26 cellular contexts compared by ENCODE assay signal in the genomic region with DNA sequence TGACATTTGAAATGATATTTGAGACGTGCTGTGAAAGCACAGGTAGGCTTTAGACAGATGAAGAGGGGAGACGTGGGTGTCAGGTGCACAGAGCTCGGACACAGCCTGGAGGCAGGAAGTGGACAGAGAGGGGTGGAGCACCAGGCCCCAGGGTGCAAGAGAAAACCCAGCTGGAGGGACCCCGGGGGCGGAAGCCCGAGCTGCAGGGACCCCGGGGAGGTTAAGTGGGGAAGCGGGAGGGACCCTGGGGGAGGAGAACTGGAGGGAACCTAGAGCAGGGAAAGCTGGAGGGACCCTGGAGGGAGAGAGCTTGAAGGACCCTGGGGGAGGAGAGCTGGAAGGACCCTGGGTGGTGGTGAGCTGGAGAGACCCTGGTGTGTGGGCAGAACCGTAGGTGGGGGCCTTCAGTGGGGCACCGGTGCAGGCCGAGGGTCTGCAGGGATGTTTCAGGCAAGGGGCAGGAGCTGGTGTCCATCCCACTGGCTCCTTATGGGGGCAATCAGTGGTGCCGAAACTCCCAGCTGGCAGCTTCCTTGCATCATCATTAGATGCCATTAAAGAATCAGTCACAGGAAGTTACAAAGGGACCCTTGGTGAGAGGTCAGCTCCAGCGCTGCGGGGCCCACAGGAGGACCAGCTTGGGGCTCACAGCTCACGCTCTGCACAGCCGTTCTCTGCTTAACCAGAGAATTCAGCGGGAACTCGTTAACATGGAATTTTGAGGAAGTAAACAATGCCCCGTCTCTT.
DNase-seq lines count a peak whose midpoint lies in the region; ATAC-seq, FAIRE-seq and TF ChIP-seq lines count a peak whose summit lies in the region.
"Had no signal": no experiment of that assay in that cellular context is flagged by ENCODE, and none has a peak within 500 bp of the region (broad histone marks: within the 10 kb centered on the region; RNA-seq: fewer than 3 reads in every experiment).

No MANE protein-coding gene starts in this region.

- peaks cover 3 to 5% of the 10 kb centered on the region in 2 donors for H3K9me3 Mint-ChIP-seq in activated T-cell treated with anti-CD3 and anti-CD28 coated beads, Interleukin-2, amount 50 U/mL, for 72 hours

- no peaks in the 10 kb centered on the region for H3K27me3 Mint-ChIP-seq in activated T-cell treated with anti-CD3 and anti-CD28 coated beads, Interleukin-2, amount 50 U/mL, for 72 hours (ENCODE audit: low read depth)
- H3K27me3 Mint-ChIP-seq: activated CD8-positive, alpha-beta memory T cell treated with anti-CD3 and anti-CD28 coated beads, Interleukin-2, amount 10 ng/mL, durations not matched to agents 7 days and 5 days; stimulated activated naive CD8-positive, alpha-beta T cell treated with anti-CD3 and anti-CD28 coated beads, Interleukin-15, Interleukin-2, amounts not matched to agents 100 ng/mL and 50 ng/mL, for 24 hours had no signal

- 47% methylated on average over 19 of the region's 19 CpGs for WGBS in HepG2 (ENCODE audit: low lambda C conversion rate)

- H3K9ac ChIP-seq in HepG2 (ENCODE audit: insufficient read depth, low read depth, low read length): no peak overlapping the region
- H3K9ac ChIP-seq: SK-N-SH had no signal

- POLR2A ChIA-PET in OCI-LY7 (lab: Charles Lee) (interaction anchor here (0.6 to 3.6 kb wide), 7 partner anchors 13 to 167 kb away, joined by 3 to 18 read pairs (median 4); no protein-coding TSS in a partner anchor), HepG2 (lab: Yijun Ruan, JAX) (no interaction called here)

- H3K4me1 ChIP-seq in OCI-LY7 (ENCODE audit: insufficient read depth, low read length, poor library complexity, severe bottlenecking): peaks cover 53% of the 10 kb centered on the region
- no peaks in the 10 kb centered on the region for H3K4me1 ChIP-seq in HepG2 (ENCODE audit: insufficient read depth, low read length)
- H3K4me1 ChIP-seq: body of pancreas had no signal

- H3K4me2 ChIP-seq in OCI-LY7 (ENCODE audit: low read length): peak overlapping the region; percentile 37; the same call in 1 of the 2 replicates
- no peak overlapping the region for H3K4me2 ChIP-seq in HepG2 (ENCODE audit: low read depth, low read length)
- H3K4me2 ChIP-seq: hepatocyte, SK-N-SH had no signal

- no peak overlapping the region for H3K4me3 Mint-ChIP-seq in activated T-cell treated with anti-CD3 and anti-CD28 coated beads, Interleukin-2, amount 50 U/mL, for 72 hours
- H3K4me3 Mint-ChIP-seq: activated CD4-positive, alpha-beta T cell treated with anti-CD3 and anti-CD28 coated beads for 36 hours; activated CD8-positive, alpha-beta memory T cell treated with anti-CD3 and anti-CD28 coated beads, Interleukin-2, amount 10 ng/mL, durations not matched to agents 7 days and 5 days; activated T-helper 17 cell treated with anti-CD3 and anti-CD28 coated beads, Interleukin-2, amount 50 U/mL, for 72 hours; stimulated activated naive CD8-positive, alpha-beta T cell treated with anti-CD3 and anti-CD28 coated beads, Interleukin-15, Interleukin-2, amounts not matched to agents 100 ng/mL and 50 ng/mL, for 24 hours had no signal

- H3K4me3 ChIP-seq in OCI-LY7 (ENCODE audit: low read depth, low read length, poor library complexity, severe bottlenecking) (no peak overlapping the region), HepG2 (replicated peaks in 1 of 3; ENCODE audit: insufficient read depth in 1 of 3, low read depth in 2 of 3, low read length in 3 of 3) (no peak overlapping the region)
- H3K4me3 ChIP-seq: body of pancreas, GM12878, hepatocyte, lung had no signal

- DNase-seq in NCI-H1417 (lab: John Stamatoyannopoulos, UW) (peak in 2 of 3 experiments; percentile 12 to 31), NCI-H1417 treated with DMSO at 0.1 percent for 48 hours (lab: John Stamatoyannopoulos, UW) (no peak), OCI-LY7 (ENCODE audit: low spot score) (no peak), HepG2 (ENCODE audit: low spot score) (no peak), GM19239 (ENCODE audit: insufficient read length, low spot score) (no peak), KG1 (lab: John Stamatoyannopoulos, UW) (no peak)
- DNase-seq in activated T-cell treated with anti-CD3 and anti-CD28 coated beads, Interleukin-2, amount 50 U/mL, for 72 hours: no peak
- DNase-seq: 8988T; activated CD4-positive, alpha-beta T cell treated with anti-CD3 and anti-CD28 coated beads for 36 hours; activated CD8-positive, alpha-beta memory T cell treated with anti-CD3 and anti-CD28 coated beads, Interleukin-2, amount 10 ng/mL, durations not matched to agents 7 days and 5 days; body of pancreas; GF-D8; IMR-90; NCI-H526; SK-N-SH; trophoblast cell had no signal

- TF ChIP-seq CTCF in OCI-LY7 (conservative IDR thresholded peaks at IDR 0.05; ENCODE audit: low read length): no peak
- no peak for TF ChIP-seq CTCF in HepG2 (CRISPR knock-in tag; IDR thresholded peaks at IDR 0.05)

- peak overlapping the region; percentile 49; the same call in 1 of the 2 replicates for H2AFZ ChIP-seq in OCI-LY7 (ENCODE audit: low read length)
- H2AFZ ChIP-seq in HepG2 (ENCODE audit: low read length): no peak overlapping the region
- H2AFZ ChIP-seq: hepatocyte had no signal

- H3K36me3 ChIP-seq in OCI-LY7 (ENCODE audit: insufficient read depth, low read length) (no peaks in the 10 kb centered on the region), HepG2 (replicated peaks in 1 of 2; ENCODE audit: control insufficient read depth in 1 of 2, insufficient read depth in 2 of 2, low read length in 2 of 2) (no peaks in the 10 kb centered on the region)

- H3K4me1 Mint-ChIP-seq in activated T-cell treated with anti-CD3 and anti-CD28 coated beads, Interleukin-2, amount 50 U/mL, for 72 hours (ENCODE audit: low read depth): no peaks in the 10 kb centered on the region
- H3K4me1 Mint-ChIP-seq: activated CD4-positive, alpha-beta T cell treated with anti-CD3 and anti-CD28 coated beads for 36 hours; activated T-helper 17 cell treated with anti-CD3 and anti-CD28 coated beads, Interleukin-2, amount 50 U/mL, for 72 hours had no signal

- no peak overlapping the region for H3K27ac ChIP-seq in OCI-LY7 (ENCODE audit: low read depth, low read length, poor library complexity, severe bottlenecking)
- no peak overlapping the region for H3K27ac ChIP-seq in HepG2 (ENCODE audit: extremely low read length, insufficient read depth, low read length)
- H3K27ac ChIP-seq in temporal lobe (ENCODE audit: low read depth, low read length): peak overlapping the region; percentile 33
- H3K27ac ChIP-seq: body of pancreas, epithelial cell of prostate, hepatocyte, HL-60 had no signal

- in situ Hi-C loops in HepG2 (cut with HindIII; ENCODE audit: extremely low pct_ligation_motif_present, low pct_unique_long_range_greater_than_20kb): no loop called here

- ATAC-seq in HepG2: peak; percentile 42
- no peak for ATAC-seq in activated T-cell treated with anti-CD3 and anti-CD28 coated beads, Interleukin-2, amount 50 U/mL, for 72 hours (replicated peaks in 1 of 2)
- ATAC-seq: activated CD4-positive, alpha-beta T cell treated with anti-CD3 and anti-CD28 coated beads for 36 hours; activated CD8-positive, alpha-beta memory T cell treated with anti-CD3 and anti-CD28 coated beads, Interleukin-2, amount 10 ng/mL, durations not matched to agents 7 days and 5 days; activated T-helper 17 cell treated with anti-CD3 and anti-CD28 coated beads, Interleukin-2, amount 50 U/mL, for 72 hours; body of pancreas; GM12878 had no signal

- intact Hi-C loops in OCI-LY7 (cut with micrococcal nuclease; ENCODE audit: unreplicated experiment) (no loop called here), HepG2 (cut with micrococcal nuclease; ENCODE audit: unreplicated experiment) (no loop called here)

- BruUV-seq in OCI-LY7 (replicated peaks; lab: Mats Ljungman, UMichigan): no TSS peak
- BruUV-seq in HepG2 (replicated peaks; lab: Mats Ljungman, UMichigan): no TSS peak

- no peak overlapping the region for H3K27ac Mint-ChIP-seq in activated T-cell treated with anti-CD3 and anti-CD28 coated beads, Interleukin-2, amount 50 U/mL, for 72 hours
- H3K27ac Mint-ChIP-seq: activated CD4-positive, alpha-beta T cell treated with anti-CD3 and anti-CD28 coated beads for 36 hours; activated CD8-positive, alpha-beta memory T cell treated with anti-CD3 and anti-CD28 coated beads, Interleukin-2, amount 10 ng/mL, durations not matched to agents 7 days and 5 days; activated T-helper 17 cell treated with anti-CD3 and anti-CD28 coated beads, Interleukin-2, amount 50 U/mL, for 72 hours; stimulated activated naive CD8-positive, alpha-beta T cell treated with anti-CD3 and anti-CD28 coated beads, Interleukin-15, Interleukin-2, amounts not matched to agents 100 ng/mL and 50 ng/mL, for 24 hours had no signal

- H3K79me2 ChIP-seq in OCI-LY7 (ENCODE audit: insufficient read depth, low read depth, low read length) (no peaks in the 10 kb centered on the region), HepG2 (ENCODE audit: insufficient read depth, low read length) (no peaks in the 10 kb centered on the region)
- H3K79me2 ChIP-seq: hepatocyte had no signal

- TF ChIP-seq EP300 in HepG2 (IDR thresholded peaks at IDR 0.05; ENCODE audit: low read depth in 2 of 2, low read length in 2 of 2) (no peak), HepG2 (CRISPR knock-in tag; IDR thresholded peaks at IDR 0.05; ENCODE audit: borderline replicate concordance) (no peak)

- H3K9me3 ChIP-seq in OCI-LY7 (ENCODE audit: low read length) (no peaks in the 10 kb centered on the region), HepG2 (ENCODE audit: low read length) (no peaks in the 10 kb centered on the region)
- H3K9me3 ChIP-seq: body of pancreas, SK-N-SH had no signal

- CTCF ChIA-PET in OCI-LY7 (lab: Charles Lee; ENCODE audit: unreplicated experiment) (interaction anchor here (0.8 to 1.5 kb wide), 2 partner anchors 14 to 23 kb away, joined by 3 read pairs; no protein-coding TSS in a partner anchor), HepG2 (lab: Yijun Ruan, JAX; ENCODE audit: low intra/inter-chr PET ratio, low total read pairs) (no interaction called here)

- no peaks in the 10 kb centered on the region for H3K9me2 ChIP-seq in OCI-LY7 (ENCODE audit: insufficient read depth, low read length)
- H3K9me2 ChIP-seq: SK-N-SH had no signal

- TF ChIP-seq RAD21 in HepG2 (CRISPR knock-in tag; IDR thresholded peaks at IDR 0.05): no peak

- FAIRE-seq in HepG2 (lab: Jason Lieb, UNC): no peak
- FAIRE-seq in GM19239 (lab: Jason Lieb, UNC): no peak
- FAIRE-seq: D721Med, GM12878, RCC 7860 had no signal

- H3K27me3 ChIP-seq in HepG2 (ENCODE audit: control insufficient read depth in 1 of 2, insufficient read depth in 2 of 2, low read length in 2 of 2): no peaks in the 10 kb centered on the region; a peak in 1 of 5 replicates
- H3K27me3 ChIP-seq: body of pancreas, hepatocyte had no signal

- no peaks in the 10 kb centered on the region for H4K20me1 ChIP-seq in OCI-LY7 (ENCODE audit: insufficient read depth, low read length)
- H4K20me1 ChIP-seq in HepG2 (ENCODE audit: insufficient read depth, low read length): no peaks in the 10 kb centered on the region

- no peak for TF ChIP-seq POLR2A in HepG2 (IDR thresholded peaks at IDR 0.05; ENCODE audit: insufficient read depth in 1 of 2, low read depth in 2 of 2, low read length in 2 of 2)

- no peaks in the 10 kb centered on the region for H3K36me3 Mint-ChIP-seq in activated T-cell treated with anti-CD3 and anti-CD28 coated beads, Interleukin-2, amount 50 U/mL, for 72 hours (ENCODE audit: insufficient read depth in 2 of 2)
- H3K36me3 Mint-ChIP-seq: activated CD8-positive, alpha-beta memory T cell treated with anti-CD3 and anti-CD28 coated beads, Interleukin-2, amount 10 ng/mL, durations not matched to agents 7 days and 5 days had no signal

Comparison
In these comparisons a context has a peak if more than half of its experiments do, and no peak if none do; other contexts are left out.
1. DNase-seq: peak in NCI-H1417 (2 of 3); none in NCI-H1417 treated with DMSO at 0.1 percent for 48 hours (single experiment), OCI-LY7 (single experiment), HepG2 (single experiment), GM19239 (single experiment), KG1 (single experiment) and activated T-cell treated with anti-CD3 and anti-CD28 coated beads, Interleukin-2, amount 50 U/mL, for 72 hours (0 of 2).